ENCODE assay signal across 17 cellular contexts in genomic region chr10:108849688-108850087, GRCh38.
DNase-seq lines count a peak whose midpoint lies in the region; ATAC-seq and TF ChIP-seq lines count a peak whose summit lies in the region.
"Had no signal": no experiment of that assay in that cellular context is flagged by ENCODE, and none has a peak within 500 bp of the region (broad histone marks: within the 10 kb centered on the region; RNA-seq: fewer than 3 reads in every experiment).

No MANE protein-coding gene starts in this region.

- CTCF ChIA-PET in activated B cell treated with CpG ODN at 0.5 μM for 24 hours (lab: Charles Lee) = interaction anchor here (1.1 kb wide), 1 partner anchor 12 kb away, joined by 3 read pairs; no protein-coding TSS in a partner anchor

- H3K4me3 ChIP-seq in mucosa of descending colon = no peak overlapping the region
- H3K4me3 ChIP-seq: MG63, Peyer's patch, sigmoid colon, thoracic aorta had no signal

- H3K36me3 Mint-ChIP-seq in activated B cell treated with CpG ODN at 0.5 μM for 24 hours (ENCODE audit: low read depth) = no peaks in the 10 kb centered on the region
- peaks cover 1% of the 10 kb centered on the region for H3K36me3 Mint-ChIP-seq in progenitor cell of endocrine pancreas (ENCODE audit: insufficient read depth)

- H3K27me3 Mint-ChIP-seq in activated B cell treated with CpG ODN at 0.5 μM for 24 hours = no peaks in the 10 kb centered on the region
- H3K27me3 Mint-ChIP-seq in progenitor cell of endocrine pancreas = no peaks in the 10 kb centered on the region

- H3K4me1 Mint-ChIP-seq in activated B cell treated with CpG ODN at 0.5 μM for 24 hours = peaks cover 40% of the 10 kb centered on the region
- H3K4me1 Mint-ChIP-seq in progenitor cell of endocrine pancreas (ENCODE audit: low read depth) = no peaks in the 10 kb centered on the region
- H3K4me1 Mint-ChIP-seq: endodermal cell had no signal

- DNase-seq in activated B cell treated with CpG ODN at 0.5 μM for 24 hours = no peak
- no peak for DNase-seq in mucosa of descending colon
- no peak for DNase-seq in AG08395 (ENCODE audit: low spot score)
- DNase-seq in NK-92 (lab: John Stamatoyannopoulos, UW; ENCODE audit: unreplicated experiment) = no peak
- no peak for DNase-seq in progenitor cell of endocrine pancreas (ENCODE audit: low spot score, unreplicated experiment)
- DNase-seq: endodermal cell, left cardiac atrium, MG63, NCI-H2029, NCI-H524 treated with DMSO at 0.1 percent for 48 hours, Peyer's patch, sigmoid colon had no signal

- H3K9me3 Mint-ChIP-seq in activated B cell treated with CpG ODN at 0.5 μM for 24 hours (peaks cover 3% of the 10 kb centered on the region), progenitor cell of endocrine pancreas (ENCODE audit: low read depth) (peaks cover 5% of the 10 kb centered on the region)
- H3K9me3 Mint-ChIP-seq: endodermal cell had no signal

- peak overlapping the region; percentile 53 for H3K4me3 Mint-ChIP-seq in activated B cell treated with CpG ODN at 0.5 μM for 24 hours
- H3K4me3 Mint-ChIP-seq in progenitor cell of endocrine pancreas (ENCODE audit: low read depth) = no peak overlapping the region
- H3K4me3 Mint-ChIP-seq: endodermal cell had no signal

- no peaks in the 10 kb centered on the region for H3K4me1 ChIP-seq in mucosa of descending colon (ENCODE audit: low read depth)
- H3K4me1 ChIP-seq: Peyer's patch, sigmoid colon had no signal

- TF ChIP-seq CTCF in activated B cell treated with CpG ODN at 0.5 μM for 24 hours (IDR thresholded peaks at IDR 0.05) (no peak), mucosa of descending colon (IDR thresholded peaks at IDR 0.05) (no peak), progenitor cell of endocrine pancreas (IDR thresholded peaks at IDR 0.05; ENCODE audit: unreplicated experiment) (no peak)

- ATAC-seq in GM19043 (IDR thresholded peaks at IDR 0.05; ENCODE audit: low read depth, unreplicated experiment) (peak; percentile 32), HG02798 (IDR thresholded peaks at IDR 0.05; ENCODE audit: poor library complexity, unreplicated experiment) (peak; percentile 19), HG03354 (IDR thresholded peaks at IDR 0.05; ENCODE audit: poor library complexity, severe bottlenecking, unreplicated experiment) (peak; percentile 39), activated B cell treated with CpG ODN at 0.5 μM for 24 hours (ENCODE audit: low read depth) (no peak), mucosa of descending colon (no peak)
- ATAC-seq: left cardiac atrium had no signal

- intact Hi-C loops in activated B cell treated with CpG ODN at 0.5 μM for 24 hours (cut with micrococcal nuclease) = loop anchor here (1.0 kb wide), 1 partner anchor 45 kb away; no protein-coding TSS in a partner anchor
- intact Hi-C loops in mucosa of descending colon (cut with DNase I, micrococcal nuclease) = no loop called here

- no peak overlapping the region for H3K27ac Mint-ChIP-seq in activated B cell treated with CpG ODN at 0.5 μM for 24 hours
- H3K27ac Mint-ChIP-seq in progenitor cell of endocrine pancreas = no peak overlapping the region
- H3K27ac Mint-ChIP-seq: activated T-helper 2 cell treated with anti-CD3 and anti-CD28 coated beads, Interferon-gamma antibody, Interleukin-2, Interleukin-4, amounts not matched to agents 10 μg/mL and 5 μg/mL and 100 μg/mL, durations not matched to agents 14 hours and 24 hours and 36 hours; endodermal cell had no signal

- no peaks in the 10 kb centered on the region for H3K36me3 ChIP-seq in mucosa of descending colon (ENCODE audit: low read depth)
- H3K36me3 ChIP-seq: MG63, Peyer's patch, sigmoid colon, thoracic aorta had no signal

- POLR2A ChIA-PET in activated B cell treated with CpG ODN at 0.5 μM for 24 hours (lab: Charles Lee) = interaction anchor here (0.7 to 1.2 kb wide), 2 partner anchors 44 to 47 kb away, joined by 3 read pairs; no protein-coding TSS in a partner anchor

- no peaks in the 10 kb centered on the region for H3K9me3 ChIP-seq in mucosa of descending colon
- H3K9me3 ChIP-seq: MG63, Peyer's patch, sigmoid colon, thoracic aorta had no signal

Comparison
In these comparisons a context has a peak if more than half of its experiments do, and no peak if none do; other contexts are left out.
1. ATAC-seq: peak in GM19043 (single experiment), HG02798 (single experiment) and HG03354 (single experiment); none in activated B cell treated with CpG ODN at 0.5 μM for 24 hours (single experiment) and mucosa of descending colon (single experiment).